In genomic region chr2:191311-192190, GRCh38 we compare ENCODE assay signal across 21 cellular contexts.
"Had no signal": no experiment of that assay in that cellular context is flagged by ENCODE, and none has a peak within 500 bp of the region (broad histone marks: within the 10 kb centered on the region; RNA-seq: fewer than 3 reads in every experiment).

No MANE protein-coding gene starts in this region.

- H3K9me3 ChIP-seq: thoracic aorta had no signal

- H3K4me1 Mint-ChIP-seq: activated B cell treated with CpG ODN at 0.5 μM for 24 hours; activated CD4-positive, alpha-beta T cell treated with anti-CD3 and anti-CD28 coated beads for 36 hours; neural progenitor cell; stimulated activated naive B cell treated with anti-CD40 and anti-IgM and Interleukin-4, amounts not matched to agents 10 μg/mL and 1 μg/mL and 100 μg/mL, for 72 hours; T-helper 17 cell had no signal

- H3K27me3 ChIP-seq: neural progenitor cell, upper lobe of left lung had no signal

- H3K27ac Mint-ChIP-seq: activated B cell treated with CpG ODN at 0.5 μM for 24 hours; activated CD4-positive, alpha-beta memory T cell treated with anti-CD3 and anti-CD28 coated beads for 36 hours; activated CD4-positive, alpha-beta T cell treated with anti-CD3 and anti-CD28 coated beads for 36 hours; activated naive CD4-positive, alpha-beta T cell treated with anti-CD3 and anti-CD28 coated beads for 36 hours; activated T-cell treated with anti-CD3 and anti-CD28 coated beads, Interleukin-2, amount 50 U/mL, for 72 hours; neural progenitor cell; stimulated activated naive B cell treated with anti-CD40 and anti-IgM and Interleukin-4, amounts not matched to agents 10 μg/mL and 1 μg/mL and 100 μg/mL, for 72 hours; T-helper 17 cell had no signal

- H3K27me3 Mint-ChIP-seq: activated B cell treated with CpG ODN at 0.5 μM for 24 hours; activated CD4-positive, alpha-beta memory T cell treated with anti-CD3 and anti-CD28 coated beads for 36 hours; activated CD4-positive, alpha-beta T cell treated with anti-CD3 and anti-CD28 coated beads for 36 hours; naive thymus-derived CD4-positive, alpha-beta T cell; T-helper 17 cell had no signal

- H3K4me1 ChIP-seq: heart right ventricle, neural progenitor cell had no signal

- DNase-seq: activated B cell treated with CpG ODN at 0.5 μM for 24 hours; activated CD4-positive, alpha-beta memory T cell treated with anti-CD3 and anti-CD28 coated beads for 36 hours; activated CD4-positive, alpha-beta T cell treated with anti-CD3 and anti-CD28 coated beads for 36 hours; activated effector memory CD4-positive, alpha-beta T cell treated with Interleukin-2 at 50 U/mL for 16 hours; activated naive CD4-positive, alpha-beta T cell treated with anti-CD3 and anti-CD28 coated beads for 36 hours; activated T-cell treated with anti-CD3 and anti-CD28 coated beads, Interleukin-2, amount 50 U/mL, for 72 hours; amygdala; heart right ventricle; kidney; naive thymus-derived CD4-positive, alpha-beta T cell; small intestine; stimulated activated CD4-positive, alpha-beta T cell treated with anti-CD3 and anti-CD28 coated beads, Interleukin-2, amount 100 ng/mL, for 24 hours; stimulated activated naive B cell treated with anti-CD40 and anti-IgM and Interleukin-4, amounts not matched to agents 10 μg/mL and 1 μg/mL and 100 μg/mL, for 72 hours; T-helper 17 cell had no signal

- H3K27ac ChIP-seq: epithelial cell of prostate, heart right ventricle, neural progenitor cell, thoracic aorta, upper lobe of left lung had no signal

- H3K36me3 Mint-ChIP-seq: neural progenitor cell had no signal

- H3K4me3 ChIP-seq: heart right ventricle, lung, neural progenitor cell, thoracic aorta, upper lobe of left lung had no signal

- ATAC-seq: activated CD4-positive, alpha-beta T cell treated with anti-CD3 and anti-CD28 coated beads for 36 hours; activated T-cell treated with anti-CD3 and anti-CD28 coated beads, Interleukin-2, amount 50 U/mL, for 72 hours; left lobe of liver; naive thymus-derived CD4-positive, alpha-beta T cell; sciatic nerve; T-helper 17 cell had no signal

- H3K4me3 Mint-ChIP-seq: activated B cell treated with CpG ODN at 0.5 μM for 24 hours; activated CD4-positive, alpha-beta memory T cell treated with anti-CD3 and anti-CD28 coated beads for 36 hours; activated CD4-positive, alpha-beta T cell treated with anti-CD3 and anti-CD28 coated beads for 36 hours; activated naive CD4-positive, alpha-beta T cell treated with anti-CD3 and anti-CD28 coated beads for 36 hours; activated T-cell treated with anti-CD3 and anti-CD28 coated beads, Interleukin-2, amount 50 U/mL, for 72 hours; naive thymus-derived CD4-positive, alpha-beta T cell; neural progenitor cell; stimulated activated naive B cell treated with anti-CD40 and anti-IgM and Interleukin-4, amounts not matched to agents 10 μg/mL and 1 μg/mL and 100 μg/mL, for 72 hours; T-helper 17 cell had no signal

- H3K36me3 ChIP-seq: heart right ventricle, neural progenitor cell, thoracic aorta, upper lobe of left lung had no signal
